ENCODE assay signal across 8 cellular contexts in genomic region chr12:81064966-81065365, GRCh38. TPM values are rescaled to one million over a fixed set of nuclear protein-coding genes. Genes with fewer than 3 reads are reported as not detected.
"Had no signal": no experiment of that assay in that cellular context is flagged by ENCODE, and none has a peak within 500 bp of the region (broad histone marks: within the 10 kb centered on the region; RNA-seq: fewer than 3 reads in every experiment).

No MANE protein-coding gene starts in this region.

RNA-seq across cellular contexts. Expression of gene ACSS3, which starts 12.9 kb away (rescaled TPM):
- total RNA-seq: activated naive CD4-positive, alpha-beta T cell treated with anti-CD3 and anti-CD28 coated beads for 36 hours; activated naive CD4-positive, alpha-beta T cell treated with anti-CD3 and anti-CD28 coated beads, Interleukin-2, amount 50 U/mL, for 72 hours; activated naive CD8-positive, alpha-beta T cell treated with anti-CD3 and anti-CD28 coated beads for 36 hours; activated naive CD8-positive, alpha-beta T cell treated with anti-CD3 and anti-CD28 coated beads, Interleukin-2, amount 10 ng/mL, durations not matched to agents 7 days and 5 days; activated T-cell treated with anti-CD3 and anti-CD28 coated beads, Interleukin-2, amount 50 U/mL, for 72 hours; activated T-helper 1 cell treated with anti-CD3 and anti-CD28 coated beads, Interleukin-12 subunit alpha, Interleukin-12 subunit beta, Interleukin-2, Interleukin-4 antibody, amounts not matched to agents 30 ng/mL and 10 ng/mL and 1 ng/mL, durations not matched to agents 14 hours and 24 hours and 36 hours; activated T-helper 17 cell treated with anti-CD3 and anti-CD28 coated beads, Interleukin-2, amount 50 U/mL, for 72 hours; activated T-helper 2 cell treated with anti-CD3 and anti-CD28 coated beads, Interferon-gamma antibody, Interleukin-2, Interleukin-4, amounts not matched to agents 10 μg/mL and 5 μg/mL and 100 μg/mL, durations not matched to agents 14 hours and 24 hours and 36 hours had no signal
